In genomic region chr12:52179396-52179973, GRCh38 we compare ENCODE assay signal across 1 cellular context.
TF ChIP-seq lines count a peak whose summit lies in the region.

No MANE protein-coding gene starts in this region.

TF ChIP-seq in HCT116, 20 proteins besides CTCF, POLR2A, EP300 and RAD21:
- TF ChIP-seq SP1 (IDR thresholded peaks at IDR 0.05; ENCODE audit: low read depth) (no peak), EZH2phosphoT487 (IDR thresholded peaks at IDR 0.05; ENCODE audit: borderline replicate concordance) (no peak), EGR1 (IDR thresholded peaks at IDR 0.05; ENCODE audit: low read depth) (no peak), ZFX (IDR thresholded peaks at IDR 0.05) (no peak)
TF ChIP-seq in HCT116: peak in this region for 0.
